Comparison of ENCODE assay signal across 10 cellular contexts in genomic region chr2:184004945-184005672, GRCh38.
DNase-seq lines count a peak whose midpoint lies in the region; ATAC-seq and TF ChIP-seq lines count a peak whose summit lies in the region.
"Had no signal": no experiment of that assay in that cellular context is flagged by ENCODE, and none has a peak within 500 bp of the region (broad histone marks: within the 10 kb centered on the region; RNA-seq: fewer than 3 reads in every experiment).

No MANE protein-coding gene starts in this region.

- no peak overlapping the region for H3K4me3 ChIP-seq in GM12865 (ENCODE audit: low read depth, low read length)
- H3K4me3 ChIP-seq: BLaER1 treated with 17β-estradiol and CSF1 and Interleukin-3, amounts not matched to agents 10 nM and 100 nM; heart right ventricle had no signal

- TF ChIP-seq CTCF in GM12865 (IDR thresholded peaks at IDR 0.05; ENCODE audit: insufficient read depth, low read depth, low read length, missing control alignments) (no peak), omental fat pad (IDR thresholded peaks at IDR 0.05) (no peak)

- peak; percentile 34 for DNase-seq in GM12865 (ENCODE audit: low read depth)
- peak; percentile 95 for DNase-seq in NCI-H82 treated with DMSO at 0.1 percent for 48 hours (lab: John Stamatoyannopoulos, UW; ENCODE audit: unreplicated experiment)
- DNase-seq in OCI-M2 (lab: John Stamatoyannopoulos, UW; ENCODE audit: unreplicated experiment): no peak
- DNase-seq in activated CD8-positive, alpha-beta memory T cell treated with anti-CD3 and anti-CD28 coated beads, Interleukin-2, amount 50 U/mL, for 4 hours: no peak
- DNase-seq in omental fat pad (ENCODE audit: low spot score): no peak
- DNase-seq in SIG-M5 (lab: John Stamatoyannopoulos, UW): no peak
- DNase-seq: heart right ventricle had no signal

- ATAC-seq in GM19463 (IDR thresholded peaks at IDR 0.05; ENCODE audit: unreplicated experiment) (peak; percentile 49), HG03045 (IDR thresholded peaks at IDR 0.05; ENCODE audit: unreplicated experiment) (peak; percentile 49), omental fat pad (ENCODE audit: low FRiP score) (no peak)

Comparison
In these comparisons a context has a peak if more than half of its experiments do, and no peak if none do; other contexts are left out.
1. DNase-seq: peak in GM12865 (single experiment) and NCI-H82 treated with DMSO at 0.1 percent for 48 hours (single experiment); none in OCI-M2 (single experiment), activated CD8-positive, alpha-beta memory T cell treated with anti-CD3 and anti-CD28 coated beads, Interleukin-2, amount 50 U/mL, for 4 hours (single experiment), omental fat pad (single experiment) and SIG-M5 (single experiment).